In genomic region chr20:32823737-32824588, GRCh38 we compare ENCODE assay signal across 1 cellular context.
TF ChIP-seq lines count a peak whose summit lies in the region.

No MANE protein-coding gene starts in this region.

TF ChIP-seq in GM12878, 131 proteins besides CTCF, POLR2A, EP300 and RAD21:
- TF ChIP-seq HDAC6 (IDR thresholded peaks at IDR 0.05; ENCODE audit: unreplicated experiment) (no peak), REST (IDR thresholded peaks at IDR 0.05; ENCODE audit: low read depth, low read length) (no peak), ZBTB33 (IDR thresholded peaks at IDR 0.05) (0 out of 2 replicates have a peak, but pooled peaks have one; percentile 56)
